Comparison of ENCODE assay signal across 20 cellular contexts in genomic region chr7:138506764-138507163, GRCh38. TPM values are rescaled to one million over a fixed set of nuclear protein-coding genes. Genes with fewer than 3 reads are reported as not detected.
DNase-seq lines count a peak whose midpoint lies in the region; ATAC-seq and TF ChIP-seq lines count a peak whose summit lies in the region.
"Had no signal": no experiment of that assay in that cellular context is flagged by ENCODE, and none has a peak within 500 bp of the region (broad histone marks: within the 10 kb centered on the region; RNA-seq: fewer than 3 reads in every experiment).

No MANE protein-coding gene starts in this region.

- intact Hi-C loops in natural killer cell (cut with micrococcal nuclease) (no loop called here), spleen (cut with DNase I; ENCODE audit: low total_unique reads) (no loop called here)

- CTCF ChIA-PET in WTC11 (lab: Charles Lee), result no interaction called here

- H3K79me1 ChIP-seq in mesendoderm (ENCODE audit: low read length), result no peaks in the 10 kb centered on the region

- H3K4me3 Mint-ChIP-seq in natural killer cell (no peak overlapping the region), WTC11 (no peak overlapping the region)
- H3K4me3 Mint-ChIP-seq in natural killer cell treated with Interleukin-12 subunit alpha and Interleukin-12 subunit beta and Interleukin-15 and Interleukin-18, amount 100 ng/mL, for 72 hours, result no peak overlapping the region
- H3K4me3 Mint-ChIP-seq: CD8-positive, alpha-beta memory T cell; HFFc6 had no signal

- H3K18ac ChIP-seq in mesendoderm (ENCODE audit: low read length), result no peak overlapping the region

- H3K9me3 Mint-ChIP-seq in natural killer cell, result no peaks in the 10 kb centered on the region
- H3K9me3 Mint-ChIP-seq in natural killer cell treated with Interleukin-12 subunit alpha and Interleukin-12 subunit beta and Interleukin-15 and Interleukin-18, amount 100 ng/mL, for 72 hours, result no peaks in the 10 kb centered on the region
- peaks cover 22% of the 10 kb centered on the region for H3K9me3 Mint-ChIP-seq in WTC11
- H3K9me3 Mint-ChIP-seq: CD8-positive, alpha-beta memory T cell; HFFc6 had no signal

- H3K36me3 ChIP-seq in mesendoderm (ENCODE audit: control insufficient read depth, insufficient read depth, low read length), result peaks cover 2% of the 10 kb centered on the region
- peaks cover 0 to 54% (median 12%) of the 10 kb centered on the region in 6 donors for H3K36me3 ChIP-seq in spleen

- H3K23ac ChIP-seq in mesendoderm (ENCODE audit: low read length), result no peak overlapping the region

- no peak overlapping the region for H4K8ac ChIP-seq in mesendoderm (ENCODE audit: low read depth, low read length)

- H3K4me3 ChIP-seq in mesendoderm (ENCODE audit: low read length), result no peak overlapping the region
- no peak overlapping the region for H3K4me3 ChIP-seq in spleen
- H3K4me3 ChIP-seq: BLaER1 treated with 17β-estradiol and CSF1 and Interleukin-3, amounts not matched to agents 10 nM and 100 nM had no signal

- H3K27me3 Mint-ChIP-seq in natural killer cell (ENCODE audit: low read depth in 2 of 2) (no peaks in the 10 kb centered on the region), WTC11 (ENCODE audit: low read depth) (no peaks in the 10 kb centered on the region)
- H3K27me3 Mint-ChIP-seq in natural killer cell treated with Interleukin-12 subunit alpha and Interleukin-12 subunit beta and Interleukin-15 and Interleukin-18, amount 100 ng/mL, for 72 hours, result no peaks in the 10 kb centered on the region
- H3K27me3 Mint-ChIP-seq: CD8-positive, alpha-beta memory T cell had no signal

- H3K27ac Mint-ChIP-seq in natural killer cell (peak overlapping the region; percentile 4 to 29), WTC11 (peak overlapping the region; percentile 30)
- no peak overlapping the region for H3K27ac Mint-ChIP-seq in natural killer cell treated with Interleukin-12 subunit alpha and Interleukin-12 subunit beta and Interleukin-15 and Interleukin-18, amount 100 ng/mL, for 72 hours
- H3K27ac Mint-ChIP-seq: HFFc6 had no signal

- H3K4me2 ChIP-seq in mesendoderm (ENCODE audit: low read length), result no peak overlapping the region
- H3K4me2 ChIP-seq: BLaER1 treated with 17β-estradiol and CSF1 and Interleukin-3, amounts not matched to agents 10 nM and 100 nM had no signal

- H3K9ac ChIP-seq in mesendoderm (ENCODE audit: low read length), result no peak overlapping the region
- H3K9ac ChIP-seq: BLaER1 treated with 17β-estradiol and CSF1 and Interleukin-3, amounts not matched to agents 10 nM and 100 nM had no signal

- H3K9me3 ChIP-seq in spleen, result peaks cover 0 to 1% (median 0%) of the 10 kb centered on the region in 8 donors

- peaks cover 66% of the 10 kb centered on the region for H3K79me2 ChIP-seq in mesendoderm (ENCODE audit: control insufficient read depth, insufficient read depth, low read length)

- H3K4ac ChIP-seq in mesendoderm (ENCODE audit: low read depth, low read length), result no peak overlapping the region

- H3K36me3 Mint-ChIP-seq in natural killer cell (no peaks in the 10 kb centered on the region), WTC11 (peaks cover 74% of the 10 kb centered on the region)
- peaks cover 12% of the 10 kb centered on the region for H3K36me3 Mint-ChIP-seq in natural killer cell treated with Interleukin-12 subunit alpha and Interleukin-12 subunit beta and Interleukin-15 and Interleukin-18, amount 100 ng/mL, for 72 hours

- no peak overlapping the region for H2AK5ac ChIP-seq in mesendoderm (ENCODE audit: low read length)

- H3K27ac ChIP-seq in mesendoderm (ENCODE audit: low read depth, low read length), result no peak overlapping the region
- H3K27ac ChIP-seq in spleen, result no peak overlapping the region
- H3K27ac ChIP-seq: BLaER1 treated with 17β-estradiol and CSF1 and Interleukin-3, amounts not matched to agents 10 nM and 100 nM had no signal

- H2BK15ac ChIP-seq in mesendoderm (replicated peaks; ENCODE audit: low read depth), result no peak overlapping the region

- no peak for ATAC-seq in natural killer cell
- ATAC-seq in natural killer cell treated with Interleukin-12 subunit alpha and Interleukin-12 subunit beta and Interleukin-15 and Interleukin-18, amount 100 ng/mL, for 72 hours, result no peak
- ATAC-seq in WTC11, result no peak
- ATAC-seq: PC-3 had no signal

- POLR2A ChIA-PET in WTC11 (lab: Charles Lee), result no interaction called here

- H4K5ac ChIP-seq in mesendoderm (ENCODE audit: low read length), result no peak overlapping the region

- WGBS in mesendoderm (ENCODE audit: extremely low coverage, insufficient coverage, low lambda C conversion rate), result no CpG with 5 or more reads among the region's 1 CpG
- 0 to 29% (median 0%) methylated on average over 1 of the region's 1 CpG for WGBS in spleen, 5 donors

- peaks cover 40 to 50% of the 10 kb centered on the region in 2 donors for H3K4me1 Mint-ChIP-seq in natural killer cell
- H3K4me1 Mint-ChIP-seq in natural killer cell treated with Interleukin-12 subunit alpha and Interleukin-12 subunit beta and Interleukin-15 and Interleukin-18, amount 100 ng/mL, for 72 hours (ENCODE audit: low read depth in 2 of 2), result peaks cover 32 to 41% of the 10 kb centered on the region in 2 donors
- H3K4me1 Mint-ChIP-seq in WTC11, result peaks cover 34% of the 10 kb centered on the region

- H3K56ac ChIP-seq in mesendoderm (ENCODE audit: low read length), result no peak overlapping the region

- H3K4me1 ChIP-seq in mesendoderm (ENCODE audit: control insufficient read depth, low read depth, low read length) (peaks cover 2% of the 10 kb centered on the region), spleen (no peaks in the 10 kb centered on the region)
- H3K4me1 ChIP-seq: BLaER1 treated with 17β-estradiol and CSF1 and Interleukin-3, amounts not matched to agents 10 nM and 100 nM had no signal

- TF ChIP-seq POLR2A in spleen (IDR thresholded peaks at IDR 0.05), result no peak

- H2BK120ac ChIP-seq in mesendoderm (ENCODE audit: low read depth, low read length), result no peak overlapping the region

- H3K27me3 ChIP-seq in mesendoderm (ENCODE audit: insufficient read depth, low read length, poor library complexity) (no peaks in the 10 kb centered on the region), spleen (replicated peaks in 1 of 7) (no peaks in the 10 kb centered on the region)
- H3K27me3 ChIP-seq: BLaER1 treated with 17β-estradiol and CSF1 and Interleukin-3, amounts not matched to agents 10 nM and 100 nM had no signal

- no peak overlapping the region for H2BK5ac ChIP-seq in mesendoderm (ENCODE audit: low read length)

- DNase-seq in natural killer cell (no peak), WTC11 (ENCODE audit: low spot score) (no peak), mesendoderm (peak; percentile 82), spleen (no peak), NCI-H1048 (lab: John Stamatoyannopoulos, UW) (no peak)
- no peak for DNase-seq in natural killer cell treated with Interleukin-12 subunit alpha and Interleukin-12 subunit beta and Interleukin-15 and Interleukin-18, amount 100 ng/mL, for 72 hours (ENCODE audit: low spot score)
- DNase-seq in stimulated activated CD4-positive, alpha-beta T cell treated with anti-CD3 and anti-CD28 coated beads, Interleukin-1b, Interleukin-23, amount 100 ng/mL, for 48 hours, result no peak
- DNase-seq: CD8-positive, alpha-beta memory T cell; DMS79; HFFc6; KG1; MV-4-11; NCI-H1417; NCI-H187; NCI-H2227 treated with DMSO at 0.1 percent for 48 hours; NCI-H524 treated with DMSO at 0.1 percent for 48 hours; PC-3; RPMI8226; SHP77 treated with DMSO at 0.1 percent for 48 hours had no signal

- TF ChIP-seq CTCF in natural killer cell (IDR thresholded peaks at IDR 0.05) (no peak), WTC11 (IDR thresholded peaks at IDR 0.05) (no peak), spleen (IDR thresholded peaks at IDR 0.05 in 8 of 11, conservative IDR thresholded peaks at IDR 0.05 in 3 of 11) (no peak)

TF ChIP-seq in WTC11, 78 proteins besides CTCF, POLR2A, EP300 and RAD21 (continues in another document):
- TF ChIP-seq, protein P1, sequence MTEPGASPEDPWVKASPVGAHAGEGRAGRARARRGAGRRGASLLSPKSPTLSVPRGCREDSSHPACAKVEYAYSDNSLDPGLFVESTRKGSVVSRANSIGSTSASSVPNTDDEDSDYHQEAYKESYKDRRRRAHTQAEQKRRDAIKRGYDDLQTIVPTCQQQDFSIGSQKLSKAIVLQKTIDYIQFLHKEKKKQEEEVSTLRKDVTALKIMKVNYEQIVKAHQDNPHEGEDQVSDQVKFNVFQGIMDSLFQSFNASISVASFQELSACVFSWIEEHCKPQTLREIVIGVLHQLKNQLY (CRISPR knock-in tag; IDR thresholded peaks at IDR 0.05), result no peak
- no peak for TF ChIP-seq ZNF425 (CRISPR knock-in tag; conservative IDR thresholded peaks at IDR 0.05)
- no peak for TF ChIP-seq IRF2 (CRISPR knock-in tag; IDR thresholded peaks at IDR 0.05; ENCODE audit: borderline replicate concordance, low read depth)
- no peak for TF ChIP-seq CREB1 (CRISPR knock-in tag; IDR thresholded peaks at IDR 0.05)

RNA-seq across cellular contexts. Expression of gene TRIM24, which starts 46.7 kb away (rescaled TPM):
- total RNA-seq in natural killer cell (10 to 100 TPM; 15.2 to 19.1 (median 18.9) TPM), WTC11 (2021) (103 to 113 TPM (median 104 TPM) in 3 replicates), spleen (10 to 100 TPM; 13.7 to 22.3 (median 15.9) TPM)
- total RNA-seq in natural killer cell treated with Interleukin-12 subunit alpha and Interleukin-12 subunit beta and Interleukin-15 and Interleukin-18, amount 100 ng/mL, for 72 hours, result 10 to 100 TPM; 15.2 to 26.2 TPM
- polyA plus RNA-seq in mesendoderm (2013, experiment 1 of 2), result 66.2 TPM
- polyA plus RNA-seq in mesendoderm (2013, experiment 2 of 2), result 67.2 TPM
- 1 to 10 TPM; 5.2 to 6.5 (median 5.7) TPM for polyA plus RNA-seq in spleen

Comparison
In these comparisons a context has a peak if more than half of its experiments do, and no peak if none do; other contexts are left out.
1. H3K27ac Mint-ChIP-seq: peak in natural killer cell (2 of 2) and WTC11 (single experiment); none in natural killer cell treated with Interleukin-12 subunit alpha and Interleukin-12 subunit beta and Interleukin-15 and Interleukin-18, amount 100 ng/mL, for 72 hours (0 of 2).